In the genomic region with DNA sequence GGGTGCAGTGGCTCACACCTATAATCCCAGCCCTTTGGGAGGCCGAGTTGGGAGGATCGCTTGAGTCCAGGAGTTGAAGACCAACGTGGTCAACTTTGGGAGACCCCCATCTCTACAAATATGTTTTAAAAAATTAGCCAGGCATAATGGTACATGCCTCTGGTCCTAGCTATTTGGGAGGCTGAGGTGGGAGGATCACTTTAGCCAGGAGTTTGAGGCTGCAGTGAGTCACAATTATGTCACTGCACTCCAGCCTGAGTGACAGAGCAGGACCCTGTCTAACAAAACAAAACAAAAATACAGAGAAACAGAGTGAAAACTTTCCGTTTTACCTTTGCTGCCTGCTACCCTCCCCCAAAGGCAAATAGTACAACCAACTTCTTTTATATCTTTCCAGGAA, we compare ENCODE assay signal across 20 cellular contexts.
DNase-seq lines count a peak whose midpoint lies in the region; ATAC-seq and TF ChIP-seq lines count a peak whose summit lies in the region.
"Had no signal": no experiment of that assay in that cellular context is flagged by ENCODE, and none has a peak within 500 bp of the region (broad histone marks: within the 10 kb centered on the region; RNA-seq: fewer than 3 reads in every experiment).

No MANE protein-coding gene starts in this region.

- H3K27ac ChIP-seq in RWPE2 (ENCODE audit: poor library complexity, severe bottlenecking) (peak overlapping the region; percentile 52), foreskin keratinocyte (peak overlapping the region; percentile 2), coronary artery (no peak overlapping the region)
- H3K27ac ChIP-seq: BLaER1 treated with 17β-estradiol and CSF1 and Interleukin-3, amounts not matched to agents 10 nM and 100 nM; SJCRH30 had no signal

- H3K27me3 ChIP-seq in RWPE2 (ENCODE audit: insufficient read depth, poor library complexity, severe bottlenecking) = no peaks in the 10 kb centered on the region
- no peaks in the 10 kb centered on the region for H3K27me3 ChIP-seq in foreskin keratinocyte
- H3K27me3 ChIP-seq: BLaER1 treated with 17β-estradiol and CSF1 and Interleukin-3, amounts not matched to agents 10 nM and 100 nM; SJCRH30 had no signal

- H3K36me3 Mint-ChIP-seq in HFFc6 (ENCODE audit: low read depth) (peaks cover 21% of the 10 kb centered on the region), chondrocyte (ENCODE audit: low read depth) (no peaks in the 10 kb centered on the region)

- TF ChIP-seq CTCF in HFFc6 (IDR thresholded peaks at IDR 0.05) = no peak
- no peak for TF ChIP-seq CTCF in RWPE2 (IDR thresholded peaks at IDR 0.05; ENCODE audit: poor library complexity, severe bottlenecking)
- TF ChIP-seq CTCF in foreskin keratinocyte (conservative IDR thresholded peaks at IDR 0.05) = no peak
- no peak for TF ChIP-seq CTCF in chondrocyte (IDR thresholded peaks at IDR 0.05)
- TF ChIP-seq CTCF in coronary artery (IDR thresholded peaks at IDR 0.05) = no peak

- H3K4me3 Mint-ChIP-seq in HFFc6 = no peak overlapping the region
- no peak overlapping the region for H3K4me3 Mint-ChIP-seq in chondrocyte (ENCODE audit: unreplicated experiment)
- H3K4me3 Mint-ChIP-seq: CD4-positive, alpha-beta T cell had no signal

- peak overlapping the region; percentile 7; the same call in 1 of the 2 replicates for H3K27ac Mint-ChIP-seq in HFFc6
- H3K27ac Mint-ChIP-seq in chondrocyte (ENCODE audit: unreplicated experiment) = no peak overlapping the region
- H3K27ac Mint-ChIP-seq: CD4-positive, alpha-beta T cell had no signal

- ATAC-seq in RWPE2 (ENCODE audit: low read depth) (no peak), foreskin keratinocyte (peak; percentile 45), HG03378 (IDR thresholded peaks at IDR 0.05; ENCODE audit: unreplicated experiment) (no peak)
- ATAC-seq: Right ventricle myocardium inferior had no signal

- H3K4me1 ChIP-seq in RWPE2 (ENCODE audit: insufficient read depth, poor library complexity, severe bottlenecking) (peaks cover 36% of the 10 kb centered on the region), foreskin keratinocyte (peaks cover 17% of the 10 kb centered on the region)
- H3K4me1 ChIP-seq: BLaER1 treated with 17β-estradiol and CSF1 and Interleukin-3, amounts not matched to agents 10 nM and 100 nM had no signal

- H3K4me3 ChIP-seq in RWPE2 (ENCODE audit: severe bottlenecking) (no peak overlapping the region), coronary artery (no peak overlapping the region)
- H3K4me3 ChIP-seq: BLaER1 treated with 17β-estradiol and CSF1 and Interleukin-3, amounts not matched to agents 10 nM and 100 nM; HAP-1; SJCRH30 had no signal

- H3K9me3 Mint-ChIP-seq in HFFc6 = no peaks in the 10 kb centered on the region
- H3K9me3 Mint-ChIP-seq in chondrocyte (ENCODE audit: low read depth) = peaks cover 7% of the 10 kb centered on the region

- H3K4me1 Mint-ChIP-seq in HFFc6 (ENCODE audit: low read depth) = peaks cover 67% of the 10 kb centered on the region
- peaks cover 29% of the 10 kb centered on the region for H3K4me1 Mint-ChIP-seq in chondrocyte (ENCODE audit: low read depth)

- H3K36me3 ChIP-seq in RWPE2 (ENCODE audit: low read depth) = no peaks in the 10 kb centered on the region
- H3K36me3 ChIP-seq: BLaER1 treated with 17β-estradiol and CSF1 and Interleukin-3, amounts not matched to agents 10 nM and 100 nM; HAP-1; SJCRH30 had no signal

- H3K27me3 Mint-ChIP-seq in HFFc6 (ENCODE audit: insufficient read depth) (no peaks in the 10 kb centered on the region; the same call in 1 of the 2 replicates), chondrocyte (ENCODE audit: low read depth) (no peaks in the 10 kb centered on the region)

- H3K9me3 ChIP-seq in RWPE2 (ENCODE audit: severe bottlenecking) = no peaks in the 10 kb centered on the region
- H3K9me3 ChIP-seq: SJCRH30 had no signal

- DNase-seq in ELR (ENCODE audit: low read depth) (peak; percentile 46), HFFc6 (no peak), RWPE2 (ENCODE audit: low spot score) (no peak), foreskin keratinocyte (no peak), chondrocyte (ENCODE audit: low spot score) (no peak), NCI-H2081 (lab: John Stamatoyannopoulos, UW) (no peak), coronary artery (ENCODE audit: low spot score) (no peak)
- DNase-seq: AML-193; CD4-positive, alpha-beta T cell; GOT3; KBM-7; MM.1S; NCI-H2029 treated with DMSO at 0.1 percent for 48 hours; NCI-H2227 treated with DMSO at 0.1 percent for 48 hours; NCI-H526 treated with DMSO at 0.1 percent for 48 hours; SJCRH30 had no signal

Comparison
In these comparisons a context has a peak if more than half of its experiments do, and no peak if none do; other contexts are left out.
1. H3K27ac ChIP-seq: peak in RWPE2 (single experiment) and foreskin keratinocyte (single experiment); none in coronary artery (0 of 2).